8 cellular contexts compared by ENCODE assay signal in the genomic region with DNA sequence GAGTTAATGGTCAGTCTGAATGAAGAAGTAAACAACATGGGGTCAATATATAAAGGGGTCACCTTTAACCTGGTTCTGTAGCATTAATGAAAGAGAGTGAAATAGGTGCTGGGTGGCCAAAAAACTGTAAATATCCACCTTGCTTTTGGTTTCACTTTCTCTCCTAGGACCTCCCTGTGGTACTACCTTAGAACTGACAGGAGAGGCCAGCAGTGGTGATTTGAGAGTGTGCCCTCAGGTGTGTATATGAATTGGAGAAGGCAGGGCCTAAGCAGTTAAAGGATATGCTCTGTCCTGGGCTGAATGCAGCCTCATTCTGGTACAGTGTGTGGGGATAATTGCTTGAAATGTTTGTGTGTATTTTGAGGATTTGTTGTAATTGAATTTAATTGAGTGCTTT.
DNase-seq lines count a peak whose midpoint lies in the region; ATAC-seq and TF ChIP-seq lines count a peak whose summit lies in the region.

No MANE protein-coding gene starts in this region.

- peak overlapping the region; percentile 4 for H3K4me2 ChIP-seq in mammary epithelial cell (ENCODE audit: insufficient read depth, low read depth, low read length)

- H3K9me3 ChIP-seq in mammary epithelial cell (replicated peaks; ENCODE audit: insufficient read depth, low read length) (no peaks in the 10 kb centered on the region), tibial artery (no peaks in the 10 kb centered on the region)

- H3K4me3 ChIP-seq in mammary epithelial cell (replicated peaks in 1 of 3; ENCODE audit: insufficient read depth in 1 of 3, low read depth in 2 of 3, low read length in 3 of 3) = no peak overlapping the region
- H3K4me3 ChIP-seq in tibial artery = no peak overlapping the region

- intact Hi-C loops in mammary epithelial cell (cut with micrococcal nuclease) = no loop called here
- intact Hi-C loops in tibial artery (cut with DNase I; ENCODE audit: low total_unique reads) = no loop called here

- no peaks in the 10 kb centered on the region for H4K20me1 ChIP-seq in mammary epithelial cell (ENCODE audit: insufficient read depth, low read length)

- H2AFZ ChIP-seq in mammary epithelial cell (ENCODE audit: low read depth, low read length) = no peak overlapping the region

- H3K36me3 ChIP-seq in mammary epithelial cell (ENCODE audit: insufficient read depth, low read length) = no peaks in the 10 kb centered on the region
- H3K36me3 ChIP-seq in tibial artery = no peaks in the 10 kb centered on the region

- H3K79me2 ChIP-seq in mammary epithelial cell (ENCODE audit: insufficient read depth, low read length) = no peaks in the 10 kb centered on the region

- H3K27me3 ChIP-seq in mammary epithelial cell (ENCODE audit: insufficient read depth, low read length) (no peaks in the 10 kb centered on the region), tibial artery (no peaks in the 10 kb centered on the region)

- dilution Hi-C loops in mammary epithelial cell (cut with HindIII; ENCODE audit: low sequenced_read_pairs) = no loop called here

- CTCF ChIA-PET in mammary epithelial cell (lab: Charles Lee; ENCODE audit: low non-redundant PET) = no interaction called here

- TF ChIP-seq CTCF in mammary epithelial cell (conservative IDR thresholded peaks at IDR 0.05 in 1 of 2, IDR thresholded peaks at IDR 0.05 in 1 of 2; ENCODE audit: extremely low read depth in 1 of 2, insufficient read depth in 1 of 2, low read depth in 1 of 2, low read length in 2 of 2) = no peak
- no peak for TF ChIP-seq CTCF in tibial artery (IDR thresholded peaks at IDR 0.05)

- no TSS peak for BruUV-seq in mammary epithelial cell (replicated peaks; lab: Mats Ljungman, UMichigan)

- no peak overlapping the region for H3K27ac ChIP-seq in mammary epithelial cell (ENCODE audit: insufficient read depth, low read depth, low read length)
- H3K27ac ChIP-seq in tibial artery = no peak overlapping the region

- ATAC-seq in GM19438 (IDR thresholded peaks at IDR 0.05; ENCODE audit: low read depth, unreplicated experiment) = peak; percentile 63
- peak; percentile 85 for ATAC-seq in HG03354 (IDR thresholded peaks at IDR 0.05; ENCODE audit: poor library complexity, severe bottlenecking, unreplicated experiment)

- no peak overlapping the region for H3K9ac ChIP-seq in mammary epithelial cell (ENCODE audit: insufficient read depth, low read length)

- peak; percentile 47 for DNase-seq in DMS53 treated with DMSO at 0.1 percent for 48 hours (lab: John Stamatoyannopoulos, UW; ENCODE audit: unreplicated experiment)
- peak; percentile 41 for DNase-seq in mammary epithelial cell
- DNase-seq in pons (ENCODE audit: low spot score) = no peak
- no peak for DNase-seq in tibial artery
- DNase-seq in KG1 (lab: John Stamatoyannopoulos, UW) = no peak
- no peak for DNase-seq in NCI-H2171 (lab: John Stamatoyannopoulos, UW)

- in situ Hi-C loops in mammary epithelial cell (cut with MboI; ENCODE audit: low sequenced_read_pairs in 2 of 2) = no loop called here

- no peaks in the 10 kb centered on the region for H3K4me1 ChIP-seq in mammary epithelial cell (ENCODE audit: insufficient read depth, low read length)
- no peaks in the 10 kb centered on the region for H3K4me1 ChIP-seq in tibial artery

Comparison
In these comparisons a context has a peak if more than half of its experiments do, and no peak if none do; other contexts are left out.
1. DNase-seq: peak in DMS53 treated with DMSO at 0.1 percent for 48 hours (single experiment) and mammary epithelial cell (single experiment); none in pons (single experiment), tibial artery (0 of 2), KG1 (single experiment) and NCI-H2171 (single experiment).